Comparison of ENCODE assay signal across 1 cellular context in genomic region chr3:119322523-119323400, GRCh38.
TF ChIP-seq lines count a peak whose summit lies in the region.

No MANE protein-coding gene starts in this region.

TF ChIP-seq in K562, 482 proteins besides CTCF, POLR2A, EP300 and RAD21 (continued from another document and continues in another):
- TF ChIP-seq ZNF407 (IDR thresholded peaks at IDR 0.05; ENCODE audit: low read depth) (no peak), PHB (CRISPR knock-in tag; IDR thresholded peaks at IDR 0.05) (no peak), CREB3 (tag; conservative IDR thresholded peaks at IDR 0.05; ENCODE audit: low read depth) (no peak), ZNF121 (CRISPR knock-in tag; conservative IDR thresholded peaks at IDR 0.05) (no peak), TBP (optimal IDR thresholded peaks at IDR 0.05; ENCODE audit: low read depth, low read length) (peak; percentile 44), RHOXF2B (CRISPR knock-in tag; conservative IDR thresholded peaks at IDR 0.05) (no peak), HNRNPK (IDR thresholded peaks at IDR 0.05; ENCODE audit: low read depth, low read length, poor library complexity, severe bottlenecking) (no peak), HMG20B (CRISPR knock-in tag; IDR thresholded peaks at IDR 0.05) (no peak), PREB (CRISPR knock-in tag; IDR thresholded peaks at IDR 0.05) (no peak), MCM5 (IDR thresholded peaks at IDR 0.05; ENCODE audit: low read depth) (no peak), ZNF644 (tag; IDR thresholded peaks at IDR 0.05; ENCODE audit: low read depth) (0 out of 2 replicates have a peak, but pooled peaks have one; percentile 17), CREB3L1 (IDR thresholded peaks at IDR 0.05; ENCODE audit: borderline replicate concordance, low read depth) (no peak), ZNF316 (IDR thresholded peaks at IDR 0.05) (no peak), ELF4 (CRISPR knock-in tag; IDR thresholded peaks at IDR 0.05) (no peak), U2AF2 (optimal IDR thresholded peaks at IDR 0.05; ENCODE audit: low read depth, low read length) (no peak), CBFB (CRISPR knock-in tag; IDR thresholded peaks at IDR 0.05) (no peak), LARP7 (IDR thresholded peaks at IDR 0.05) (no peak), SRSF7 (optimal IDR thresholded peaks at IDR 0.05; ENCODE audit: low read depth, low read length) (no peak), ZKSCAN3 (CRISPR knock-in tag; IDR thresholded peaks at IDR 0.05) (no peak), MEF2A (IDR thresholded peaks at IDR 0.05; ENCODE audit: control insufficient read depth, low read depth, low read length) (no peak), SMAD4 (CRISPR knock-in tag; conservative IDR thresholded peaks at IDR 0.05) (0 out of 2 replicates have a peak, but pooled peaks have one; percentile 22), TRIM25 (IDR thresholded peaks at IDR 0.05; ENCODE audit: borderline replicate concordance) (no peak), SOX6 (IDR thresholded peaks at IDR 0.05) (0 out of 2 replicates have a peak, but pooled peaks have one; percentile 22), STAT5B (CRISPR knock-in tag; IDR thresholded peaks at IDR 0.05) (no peak), BRF2 (IDR thresholded peaks at IDR 0.05; ENCODE audit: borderline replicate concordance, insufficient read depth, insufficient read length) (no peak), ARID1B (IDR thresholded peaks at IDR 0.05) (peak; percentile 48; the same call in 1 of the 2 replicates), MBD2 (IDR thresholded peaks at IDR 0.05; ENCODE audit: borderline replicate concordance, low read depth) (no peak), MEF2D (tag; conservative IDR thresholded peaks at IDR 0.05; ENCODE audit: low read depth) (no peak), PHF20 (IDR thresholded peaks at IDR 0.05; ENCODE audit: partially characterized antibody) (no peak), ZNF324 (CRISPR knock-in tag; IDR thresholded peaks at IDR 0.05) (no peak), MAX (CRISPR knock-in tag; IDR thresholded peaks at IDR 0.05) (no peak), SUPT5H (IDR thresholded peaks at IDR 0.05) (peak; percentile 69), THRA (IDR thresholded peaks at IDR 0.05) (no peak), HDAC1 (IDR thresholded peaks at IDR 0.05) (no peak), YY1 (IDR thresholded peaks at IDR 0.05; ENCODE audit: borderline replicate concordance in 1 of 3, control insufficient read depth in 1 of 3, extremely low read depth in 1 of 3, insufficient read depth in 3 of 3, insufficient read length in 1 of 3, insufficient replicate concordance in 2 of 3, low read depth in 1 of 3, low read length in 2 of 3) (no peak), ATF6 (CRISPR knock-in tag; IDR thresholded peaks at IDR 0.05) (no peak), ZFPM2 (CRISPR knock-in tag; IDR thresholded peaks at IDR 0.05) (no peak), ZNF830 (CRISPR knock-in tag; IDR thresholded peaks at IDR 0.05) (no peak), ZNF436 (CRISPR knock-in tag; IDR thresholded peaks at IDR 0.05) (no peak), POLR2H (tag; IDR thresholded peaks at IDR 0.05; ENCODE audit: low read depth) (peak; percentile 71), CC2D1A (IDR thresholded peaks at IDR 0.05) (no peak), HDAC6 (IDR thresholded peaks at IDR 0.05; ENCODE audit: low read depth, low read length) (no peak), BRF1 (IDR thresholded peaks at IDR 0.05; ENCODE audit: borderline replicate concordance, extremely low read depth, insufficient read length) (no peak), CTCFL (IDR thresholded peaks at IDR 0.05; ENCODE audit: borderline replicate concordance, insufficient read depth, low read depth, low read length, poor library complexity, severe bottlenecking) (no peak), EP400 (IDR thresholded peaks at IDR 0.05) (peak; percentile 65)
